In genomic region chr12:121753844-121754264, GRCh38 we compare ENCODE assay signal across 16 cellular contexts. TPM values are rescaled to one million over a fixed set of nuclear protein-coding genes. Genes with fewer than 3 reads are reported as not detected.
DNase-seq lines count a peak whose midpoint lies in the region; ATAC-seq and TF ChIP-seq lines count a peak whose summit lies in the region.
"Had no signal": no experiment of that assay in that cellular context is flagged by ENCODE, and none has a peak within 500 bp of the region (broad histone marks: within the 10 kb centered on the region; RNA-seq: fewer than 3 reads in every experiment).

No MANE protein-coding gene starts in this region.

- no peaks in the 10 kb centered on the region for H3K27me3 ChIP-seq in gastroesophageal sphincter
- no peaks in the 10 kb centered on the region for H3K27me3 ChIP-seq in lower lobe of right lung (ENCODE audit: low read depth)
- H3K27me3 ChIP-seq: BE2C had no signal

- intact Hi-C loops in lower lobe of right lung (cut with DNase I), result no loop called here

- H3K4me1 ChIP-seq in gastroesophageal sphincter (peaks cover 0 to 25% (median 0%) of the 10 kb centered on the region in 3 donors), lower lobe of right lung (peaks cover 6% of the 10 kb centered on the region)
- H3K4me1 ChIP-seq: BE2C had no signal

- in situ Hi-C loops in GM13977 (cut with MboI; ENCODE audit: low pct_unique_long_range_greater_than_20kb, low sequenced_read_pairs, unreplicated experiment), result no loop called here

- TF ChIP-seq EP300 in gastroesophageal sphincter (IDR thresholded peaks at IDR 0.05), result no peak

- TF ChIP-seq CTCF in gastroesophageal sphincter (IDR thresholded peaks at IDR 0.05) (no peak), lower lobe of right lung (IDR thresholded peaks at IDR 0.05) (no peak), GM13977 (IDR thresholded peaks at IDR 0.05; ENCODE audit: extremely low read depth, insufficient read depth, missing control alignments) (no peak)

- H3K9me3 ChIP-seq in gastroesophageal sphincter, result no peaks in the 10 kb centered on the region
- H3K9me3 ChIP-seq in lower lobe of right lung, result no peaks in the 10 kb centered on the region
- H3K9me3 ChIP-seq: BE2C had no signal

- 60 to 62% methylated on average over 5 of the region's 12 CpGs for WGBS in gastroesophageal sphincter (ENCODE audit: low coverage in 1 of 2), 2 donors

- ATAC-seq in gastroesophageal sphincter (peak; percentile 56), lower lobe of right lung (peak; percentile 80 to 86), GM21360 (IDR thresholded peaks at IDR 0.05; ENCODE audit: unreplicated experiment) (no peak), HG03439 (IDR thresholded peaks at IDR 0.05; ENCODE audit: unreplicated experiment) (no peak)

- H3K27ac ChIP-seq in gastroesophageal sphincter (peak overlapping the region in 3 of 4 donors; percentile 54 to 74 (median 73)), lower lobe of right lung (peak overlapping the region; percentile 60), substantia nigra (ENCODE audit: low read depth, low read length, poor library complexity, severe bottlenecking) (no peak overlapping the region)

- TF ChIP-seq POLR2A in gastroesophageal sphincter (IDR thresholded peaks at IDR 0.05), result no peak

- H3K4me3 ChIP-seq in gastroesophageal sphincter, result no peak overlapping the region
- no peak overlapping the region for H3K4me3 ChIP-seq in lower lobe of right lung

- H3K36me3 ChIP-seq in gastroesophageal sphincter, result peaks cover 0 to 64% of the 10 kb centered on the region in 2 donors
- H3K36me3 ChIP-seq in lower lobe of right lung, result peaks cover 8% of the 10 kb centered on the region

- peak; percentile 85 for DNase-seq in NCI-H2196 treated with DMSO at 0.1 percent for 48 hours (lab: John Stamatoyannopoulos, UW; ENCODE audit: unreplicated experiment)
- DNase-seq in lower lobe of right lung, result peak; percentile 82
- peak; percentile 16 to 92 (median 76) for DNase-seq in substantia nigra (lab: John Stamatoyannopoulos, UW)
- DNase-seq in RKO (ENCODE audit: low spot score), result no peak
- no peak for DNase-seq in GM13977 (ENCODE audit: low spot score)
- DNase-seq: activated gamma-delta T cell; BE2C; DMS79 treated with DMSO at 0.1 percent for 48 hours; KBM-7; mesenchymal stem cell; NCI-H187 treated with DMSO at 0.1 percent for 48 hours; SIG-M5; stimulated activated CD4-positive, alpha-beta T cell treated with anti-CD3 and anti-CD28 coated beads, Interleukin-2, amount 100 ng/mL, for 24 hours had no signal

RNA-seq across cellular contexts. Expression of gene RHOF, which starts 39.6 kb away (rescaled TPM):
- total RNA-seq in gastroesophageal sphincter, result 10 to 100 TPM in 3 of 4 donors, 1 to 10 TPM in 1; 9.4 to 15.7 (median 12.1) TPM
- total RNA-seq in lower lobe of right lung, result 28.7 TPM

RNA-seq across cellular contexts. Expression of gene TMEM120B, which starts 41.3 kb away (rescaled TPM):
- total RNA-seq in gastroesophageal sphincter (10 to 100 TPM in 2 of 4 donors, 1 to 10 TPM in 2; 4.2 to 14.3 (median 9.9) TPM), lower lobe of right lung (13.4 TPM)

RNA-seq across cellular contexts. Expression of gene SETD1B, which starts 50.0 kb away (rescaled TPM):
- 10 to 100 TPM in 3 of 4 donors, 1 to 10 TPM in 1; 9.6 to 25.1 (median 20.3) TPM for total RNA-seq in gastroesophageal sphincter
- 19.7 TPM for total RNA-seq in lower lobe of right lung

Comparison
In these comparisons a context has a peak if more than half of its experiments do, and no peak if none do; other contexts are left out.
1. DNase-seq: peak in NCI-H2196 treated with DMSO at 0.1 percent for 48 hours (single experiment), lower lobe of right lung (single experiment) and substantia nigra (49 of 49); none in RKO (single experiment) and GM13977 (single experiment).
2. ATAC-seq: peak in gastroesophageal sphincter (single experiment) and lower lobe of right lung (2 of 2); none in GM21360 (single experiment) and HG03439 (single experiment).